In genomic region chr12:48956279-48957140, GRCh38 we compare ENCODE assay signal across 7 cellular contexts. TPM values are rescaled to one million over a fixed set of nuclear protein-coding genes. Genes with fewer than 3 reads are reported as not detected.
DNase-seq lines count a peak whose midpoint lies in the region; TF ChIP-seq lines count a peak whose summit lies in the region.

No MANE protein-coding gene starts in this region.

- peak overlapping the region; percentile 78 for H3K4me3 ChIP-seq in epithelial cell of proximal tubule (ENCODE audit: low read depth, low read length)
- H3K4me3 ChIP-seq in mesodermal cell (ENCODE audit: extremely low read depth, insufficient read depth, low read length, poor library complexity, severe bottlenecking): peak overlapping the region; percentile 98
- peak overlapping the region; percentile 88 to 90 for H3K4me3 ChIP-seq in testis

- TF ChIP-seq POLR2A in testis (IDR thresholded peaks at IDR 0.05): no peak

- intact Hi-C loops in testis (cut with DNase I; ENCODE audit: low total_unique reads): no loop called here

- WGBS in mesodermal cell (ENCODE audit: insufficient coverage in 2 of 2), 2 experiments: 0% methylated on average over 8 to 19 of the region's 29 CpGs
- WGBS in testis, 2 donors: 1% methylated on average over 27 to 29 of the region's 29 CpGs

- H3K9me3 ChIP-seq in mesodermal cell (ENCODE audit: control insufficient read depth, low read length): no peaks in the 10 kb centered on the region
- no peaks in the 10 kb centered on the region for H3K9me3 ChIP-seq in testis

- TF ChIP-seq CTCF in VCaP (conservative IDR thresholded peaks at IDR 0.05): peak; percentile 19; the same call in 1 of the 2 replicates
- TF ChIP-seq CTCF in epithelial cell of proximal tubule (conservative IDR thresholded peaks at IDR 0.05; ENCODE audit: low read depth, low read length): peak; percentile 14
- no peak for TF ChIP-seq CTCF in testis (IDR thresholded peaks at IDR 0.05)

- H3K36me3 ChIP-seq in mesodermal cell (ENCODE audit: control insufficient read depth, insufficient read depth, low read length) (peaks cover 42% of the 10 kb centered on the region), testis (ENCODE audit: low read depth, missing control alignments) (no peaks in the 10 kb centered on the region)

- peaks cover 27% of the 10 kb centered on the region for H3K4me1 ChIP-seq in mesodermal cell (ENCODE audit: control insufficient read depth, insufficient read depth, low read length, poor library complexity, severe bottlenecking)
- peaks cover 12% of the 10 kb centered on the region for H3K4me1 ChIP-seq in testis

- H3K27ac ChIP-seq in VCaP (peak overlapping the region; percentile 94), mesodermal cell (ENCODE audit: low read depth, low read length, severe bottlenecking) (peak overlapping the region; percentile 68), testis (peak overlapping the region; percentile 72 to 75)

- peak; percentile 98 for DNase-seq in EL
- DNase-seq in HCEC 1CT: peak; percentile 97
- DNase-seq in NCI-H2081 treated with DMSO at 0.1 percent for 48 hours (lab: John Stamatoyannopoulos, UW): peak; percentile 63
- DNase-seq in epithelial cell of proximal tubule (ENCODE audit: low read depth): peak; percentile 77
- peak; percentile 91 for DNase-seq in testis

- no peaks in the 10 kb centered on the region for H3K27me3 ChIP-seq in testis

RNA-seq across cellular contexts. Expression of gene ARF3, which starts 0.8 kb away (rescaled TPM):
- total RNA-seq in epithelial cell of proximal tubule (62.8 and 108 TPM in 2 replicates), testis (10 to 100 TPM; 78.3 to 92.9 TPM)
- 128 TPM for polyA plus RNA-seq in mesodermal cell (2013, experiment 1 of 2)
- polyA plus RNA-seq in mesodermal cell (2013, experiment 2 of 2): 108 TPM
- polyA plus RNA-seq in testis (ENCODE audit: insufficient read depth, low read depth, low replicate concordance): 134 TPM

RNA-seq across cellular contexts. Expression of gene WNT10B, which starts 15.0 kb away (rescaled TPM):
- total RNA-seq in epithelial cell of proximal tubule (not detected in 2 replicates), testis (1 to 10 TPM; 1.1 to 3.1 TPM)
- polyA plus RNA-seq in mesodermal cell (2013, experiment 1 of 2): 1.1 TPM
- polyA plus RNA-seq in mesodermal cell (2013, experiment 2 of 2): 1.3 TPM
- polyA plus RNA-seq in testis (ENCODE audit: insufficient read depth, low read depth, low replicate concordance): 1.8 TPM

RNA-seq across cellular contexts. Expression of gene WNT1, which starts 21.6 kb away (rescaled TPM):
- total RNA-seq in epithelial cell of proximal tubule: not detected in 2 replicates
- 2.5 TPM for polyA plus RNA-seq in mesodermal cell (2013, experiment 1 of 2)
- 2.0 TPM for polyA plus RNA-seq in mesodermal cell (2013, experiment 2 of 2)
- total RNA-seq in testis: 1 to 10 TPM; 1.2 to 1.4 TPM
- polyA plus RNA-seq in testis (ENCODE audit: insufficient read depth, low read depth, low replicate concordance): 0.62 TPM

RNA-seq across cellular contexts. Expression of gene FKBP11, which starts 31.2 kb away (rescaled TPM):
- total RNA-seq in epithelial cell of proximal tubule (21.0 and 21.8 TPM in 2 replicates), testis (10 to 100 TPM; 13.4 to 22.4 TPM)
- 18.6 TPM for polyA plus RNA-seq in mesodermal cell (2013, experiment 1 of 2)
- 19.8 TPM for polyA plus RNA-seq in mesodermal cell (2013, experiment 2 of 2)
- polyA plus RNA-seq in testis (ENCODE audit: insufficient read depth, low read depth, low replicate concordance): 16.4 TPM

RNA-seq across cellular contexts. Expression of gene DDN, which starts 42.7 kb away (rescaled TPM):
- 0.14 and 0.29 TPM in 2 replicates for total RNA-seq in epithelial cell of proximal tubule
- polyA plus RNA-seq in mesodermal cell (2013, experiment 1 of 2): 0.63 TPM
- 0.40 TPM for polyA plus RNA-seq in mesodermal cell (2013, experiment 2 of 2)
- total RNA-seq in testis: under 1 TPM; 0.31 to 0.55 TPM
- 0.96 TPM for polyA plus RNA-seq in testis (ENCODE audit: insufficient read depth, low read depth, low replicate concordance)

Comparison
In these comparisons a context has a peak if more than half of its experiments do, and no peak if none do; other contexts are left out.
1. Peak in every context shown above with its lines: DNase-seq, H3K4me3 ChIP-seq and H3K27ac ChIP-seq.
2. CTCF ChIP-seq: peak in VCaP (single experiment) and epithelial cell of proximal tubule (single experiment); none in testis (0 of 3).